Comparison of ENCODE assay signal across 8 cellular contexts in genomic region chrX:110442631-110443030, GRCh38.
DNase-seq lines count a peak whose midpoint lies in the region; ATAC-seq lines count a peak whose summit lies in the region.

No MANE protein-coding gene starts in this region.

- no peak overlapping the region for H3K4me3 Mint-ChIP-seq in stimulated activated memory B cell treated with anti-CD40 and anti-IgM and Interleukin-4, amounts not matched to agents 10 μg/mL and 1 μg/mL and 100 μg/mL, for 72 hours
- no peak overlapping the region for H3K4me3 Mint-ChIP-seq in T-helper 2 cell treated with Interferon-gamma antibody and Interleukin-4, amounts not matched to agents 5 μg/mL and 100 μg/mL, for 36 hours

- H3K36me3 Mint-ChIP-seq in stimulated activated memory B cell treated with anti-CD40 and anti-IgM and Interleukin-4, amounts not matched to agents 10 μg/mL and 1 μg/mL and 100 μg/mL, for 72 hours, result no peaks in the 10 kb centered on the region
- H3K36me3 Mint-ChIP-seq in T-helper 2 cell treated with Interferon-gamma antibody and Interleukin-4, amounts not matched to agents 5 μg/mL and 100 μg/mL, for 36 hours (ENCODE audit: low read depth), result no peaks in the 10 kb centered on the region

- no peaks in the 10 kb centered on the region for H3K4me1 Mint-ChIP-seq in stimulated activated memory B cell treated with anti-CD40 and anti-IgM and Interleukin-4, amounts not matched to agents 10 μg/mL and 1 μg/mL and 100 μg/mL, for 72 hours
- H3K4me1 Mint-ChIP-seq in T-helper 2 cell treated with Interferon-gamma antibody and Interleukin-4, amounts not matched to agents 5 μg/mL and 100 μg/mL, for 36 hours (ENCODE audit: low read depth), result no peaks in the 10 kb centered on the region

- no peaks in the 10 kb centered on the region for H3K9me3 Mint-ChIP-seq in stimulated activated memory B cell treated with anti-CD40 and anti-IgM and Interleukin-4, amounts not matched to agents 10 μg/mL and 1 μg/mL and 100 μg/mL, for 72 hours
- H3K9me3 Mint-ChIP-seq in T-helper 2 cell treated with Interferon-gamma antibody and Interleukin-4, amounts not matched to agents 5 μg/mL and 100 μg/mL, for 36 hours, result no peaks in the 10 kb centered on the region

- DNase-seq in DMS53 treated with DMSO at 0.1 percent for 48 hours (lab: John Stamatoyannopoulos, UW; ENCODE audit: unreplicated experiment), result peak; percentile 21
- peak; percentile 56 for DNase-seq in RPMI7951 (ENCODE audit: low read depth)
- peak; percentile 68 for DNase-seq in iPS-NIHi11 (ENCODE audit: low spot score)
- DNase-seq in NCI-H128 (lab: John Stamatoyannopoulos, UW; ENCODE audit: unreplicated experiment), result no peak
- DNase-seq in T-helper 2 cell treated with Interferon-gamma antibody and Interleukin-4, amounts not matched to agents 5 μg/mL and 100 μg/mL, for 36 hours (ENCODE audit: low spot score), result no peak

- H3K27ac Mint-ChIP-seq in stimulated activated memory B cell treated with anti-CD40 and anti-IgM and Interleukin-4, amounts not matched to agents 10 μg/mL and 1 μg/mL and 100 μg/mL, for 72 hours, result no peak overlapping the region
- no peak overlapping the region for H3K27ac Mint-ChIP-seq in T-helper 2 cell treated with Interferon-gamma antibody and Interleukin-4, amounts not matched to agents 5 μg/mL and 100 μg/mL, for 36 hours

- ATAC-seq in GM19372 (IDR thresholded peaks at IDR 0.05; ENCODE audit: low read depth, unreplicated experiment) (peak; percentile 63), HG03354 (IDR thresholded peaks at IDR 0.05; ENCODE audit: poor library complexity, severe bottlenecking, unreplicated experiment) (peak; percentile 91)
- ATAC-seq in stimulated activated memory B cell treated with anti-CD40 and anti-IgM and Interleukin-4, amounts not matched to agents 10 μg/mL and 1 μg/mL and 100 μg/mL, for 72 hours, result no peak

- peaks cover 9% of the 10 kb centered on the region for H3K27me3 Mint-ChIP-seq in stimulated activated memory B cell treated with anti-CD40 and anti-IgM and Interleukin-4, amounts not matched to agents 10 μg/mL and 1 μg/mL and 100 μg/mL, for 72 hours
- peaks cover 6% of the 10 kb centered on the region for H3K27me3 Mint-ChIP-seq in T-helper 2 cell treated with Interferon-gamma antibody and Interleukin-4, amounts not matched to agents 5 μg/mL and 100 μg/mL, for 36 hours (ENCODE audit: low read depth)

Comparison
In these comparisons a context has a peak if more than half of its experiments do, and no peak if none do; other contexts are left out.
1. DNase-seq: peak in DMS53 treated with DMSO at 0.1 percent for 48 hours (single experiment), RPMI7951 (single experiment) and iPS-NIHi11 (single experiment); none in NCI-H128 (single experiment) and T-helper 2 cell treated with Interferon-gamma antibody and Interleukin-4, amounts not matched to agents 5 μg/mL and 100 μg/mL, for 36 hours (single experiment).